ENCODE assay signal across 37 cellular contexts in the genomic region with DNA sequence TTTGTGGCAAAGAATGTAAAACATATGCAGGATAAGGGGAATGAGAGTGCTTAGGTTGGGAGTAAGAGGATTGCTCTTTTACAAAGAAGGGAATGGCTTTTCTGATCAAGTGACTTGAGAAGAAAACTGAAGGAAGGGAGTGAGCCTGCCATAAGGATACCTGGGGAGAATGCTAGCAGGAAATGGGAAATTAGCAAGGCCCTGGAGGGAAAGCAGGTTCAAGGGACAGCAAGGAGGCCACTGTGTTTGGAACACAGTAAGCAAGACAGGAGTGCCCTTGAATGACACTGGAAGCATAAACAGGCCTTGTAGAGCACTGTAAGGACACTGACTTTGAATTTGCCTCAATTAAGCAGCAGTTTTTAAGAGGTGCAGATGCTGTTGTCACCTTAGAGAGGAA.
"Had no signal": no experiment of that assay in that cellular context is flagged by ENCODE, and none has a peak within 500 bp of the region (broad histone marks: within the 10 kb centered on the region; RNA-seq: fewer than 3 reads in every experiment).

No MANE protein-coding gene starts in this region.

- H3K4me1 ChIP-seq: Peyer's patch had no signal

- H3K4me1 Mint-ChIP-seq: activated CD4-positive, alpha-beta memory T cell treated with anti-CD3 and anti-CD28 coated beads, Interleukin-2, amount 10 ng/mL, durations not matched to agents 7 days and 5 days; activated CD8-positive, alpha-beta memory T cell treated with anti-CD3 and anti-CD28 coated beads, Interleukin-2, amount 10 ng/mL, durations not matched to agents 7 days and 5 days; activated naive CD4-positive, alpha-beta T cell treated with anti-CD3 and anti-CD28 coated beads, Interleukin-2, amount 10 ng/mL, durations not matched to agents 7 days and 5 days; activated naive CD8-positive, alpha-beta T cell treated with anti-CD3 and anti-CD28 coated beads, Interleukin-2, amount 50 U/mL, for 24 hours; brain had no signal

- H3K27me3 Mint-ChIP-seq: activated CD4-positive, alpha-beta memory T cell treated with anti-CD3 and anti-CD28 coated beads, Interleukin-2, amount 10 ng/mL, durations not matched to agents 7 days and 5 days; activated CD8-positive, alpha-beta memory T cell treated with anti-CD3 and anti-CD28 coated beads, Interleukin-2, amount 10 ng/mL, durations not matched to agents 7 days and 5 days; activated naive CD4-positive, alpha-beta T cell treated with anti-CD3 and anti-CD28 coated beads, Interleukin-2, amount 10 ng/mL, durations not matched to agents 7 days and 5 days; activated naive CD8-positive, alpha-beta T cell; activated naive CD8-positive, alpha-beta T cell treated with anti-CD3 and anti-CD28 coated beads, Interleukin-2, amount 50 U/mL, for 24 hours; brain had no signal

- H3K4me3 Mint-ChIP-seq: activated CD4-positive, alpha-beta memory T cell treated with anti-CD3 and anti-CD28 coated beads, Interleukin-2, amount 10 ng/mL, durations not matched to agents 7 days and 5 days; activated CD8-positive, alpha-beta memory T cell treated with anti-CD3 and anti-CD28 coated beads, Interleukin-2, amount 10 ng/mL, durations not matched to agents 7 days and 5 days; activated naive CD4-positive, alpha-beta T cell treated with anti-CD3 and anti-CD28 coated beads, Interleukin-2, amount 10 ng/mL, durations not matched to agents 7 days and 5 days; activated naive CD8-positive, alpha-beta T cell; activated naive CD8-positive, alpha-beta T cell treated with anti-CD3 and anti-CD28 coated beads, Interleukin-2, amount 50 U/mL, for 24 hours; brain had no signal

- FAIRE-seq: bronchial epithelial cell had no signal

- H3K4me3 ChIP-seq: MG63, Peyer's patch had no signal

- H3K27me3 ChIP-seq: MG63, Peyer's patch had no signal

- H3K9me3 ChIP-seq: MG63, Peyer's patch had no signal

- H3K27ac ChIP-seq: Peyer's patch, VCaP had no signal

- H3K36me3 Mint-ChIP-seq: activated CD8-positive, alpha-beta memory T cell treated with anti-CD3 and anti-CD28 coated beads, Interleukin-2, amount 10 ng/mL, durations not matched to agents 7 days and 5 days; activated naive CD4-positive, alpha-beta T cell treated with anti-CD3 and anti-CD28 coated beads, Interleukin-2, amount 10 ng/mL, durations not matched to agents 7 days and 5 days; activated naive CD8-positive, alpha-beta T cell; brain had no signal

- H3K27ac Mint-ChIP-seq: activated CD4-positive, alpha-beta memory T cell treated with anti-CD3 and anti-CD28 coated beads, Interleukin-2, amount 10 ng/mL, durations not matched to agents 7 days and 5 days; activated CD8-positive, alpha-beta memory T cell treated with anti-CD3 and anti-CD28 coated beads, Interleukin-2, amount 10 ng/mL, durations not matched to agents 7 days and 5 days; activated naive CD4-positive, alpha-beta T cell treated with anti-CD3 and anti-CD28 coated beads, Interleukin-2, amount 10 ng/mL, durations not matched to agents 7 days and 5 days; activated naive CD8-positive, alpha-beta T cell; activated naive CD8-positive, alpha-beta T cell treated with anti-CD3 and anti-CD28 coated beads, Interleukin-2, amount 50 U/mL, for 24 hours; brain had no signal

- H3K9me3 Mint-ChIP-seq: activated CD4-positive, alpha-beta memory T cell treated with anti-CD3 and anti-CD28 coated beads, Interleukin-2, amount 10 ng/mL, durations not matched to agents 7 days and 5 days; activated naive CD4-positive, alpha-beta T cell treated with anti-CD3 and anti-CD28 coated beads, Interleukin-2, amount 10 ng/mL, durations not matched to agents 7 days and 5 days; brain had no signal

- DNase-seq: activated CD4-positive, alpha-beta memory T cell treated with anti-CD3 and anti-CD28 coated beads, Interleukin-2, amount 10 ng/mL, durations not matched to agents 7 days and 5 days; activated CD4-positive, alpha-beta T cell treated with anti-CD3 and anti-CD28 coated beads for 1 hour; activated CD4-positive, alpha-beta T cell treated with anti-CD3 and anti-CD28 coated beads for 48 hours; activated CD4-positive, CD25-positive, alpha-beta regulatory T cell; activated CD8-positive, alpha-beta memory T cell treated with anti-CD3 and anti-CD28 coated beads for 24 hours; activated CD8-positive, alpha-beta memory T cell treated with anti-CD3 and anti-CD28 coated beads, Interleukin-2, amount 10 ng/mL, durations not matched to agents 7 days and 5 days; activated CD8-positive, alpha-beta memory T cell treated with anti-CD3 and anti-CD28 coated beads, Interleukin-2, amount 50 U/mL, for 48 hours; activated effector memory CD4-positive, alpha-beta T cell treated with Interleukin-2 at 50 U/mL for 16 hours; activated naive CD4-positive, alpha-beta T cell treated with anti-CD3 and anti-CD28 coated beads, Interleukin-2, amount 10 ng/mL, durations not matched to agents 7 days and 5 days; activated naive CD8-positive, alpha-beta T cell treated with anti-CD3 and anti-CD28 coated beads, Interleukin-2, amount 50 U/mL, for 24 hours; activated T-cell treated with anti-CD3 and anti-CD28 coated beads, Interleukin-2, amount 50 U/mL, for 48 hours; anterior cingulate cortex; caudate nucleus; cerebellar nuclear complex; Kasumi-1; MG63; NCI-H1048; NCI-H1105 treated with DMSO at 0.1 percent for 48 hours; NCI-H1436; NCI-H1694; NCI-H1930; NCI-H2081 treated with DMSO at 0.1 percent for 48 hours; NCI-H2171; NCI-H510A treated with DMSO at 0.1 percent for 48 hours; NCI-H526 treated with DMSO at 0.1 percent for 48 hours; NCI-H774; Peyer's patch; RPMI8226; SHP77 treated with DMSO at 0.1 percent for 48 hours; SW 1271; T-helper 1 cell; T-helper 2 cell; T-helper 9 cell had no signal

- H3K36me3 ChIP-seq: MG63, Peyer's patch had no signal

- ATAC-seq: activated CD8-positive, alpha-beta memory T cell treated with anti-CD3 and anti-CD28 coated beads, Interleukin-2, amount 10 ng/mL, durations not matched to agents 7 days and 5 days; activated naive CD8-positive, alpha-beta T cell treated with anti-CD3 and anti-CD28 coated beads, Interleukin-2, amount 50 U/mL, for 24 hours had no signal
